8 cellular contexts compared by ENCODE assay signal in genomic region chr3:114706591-114707224, GRCh38.
DNase-seq lines count a peak whose midpoint lies in the region; ATAC-seq, FAIRE-seq and TF ChIP-seq lines count a peak whose summit lies in the region.

No MANE protein-coding gene starts in this region.

- no peak overlapping the region for H3K9ac ChIP-seq in IMR-90 (ENCODE audit: low read depth, low read length)

- H3K4me2 ChIP-seq in IMR-90 (ENCODE audit: low read depth, low read length), result peak overlapping the region; percentile 60; the same call in 1 of the 2 replicates

- H2BK20ac ChIP-seq in IMR-90 (ENCODE audit: low read depth, low read length), result no peak overlapping the region

- H3K23ac ChIP-seq in IMR-90 (ENCODE audit: low read depth, low read length), result no peak overlapping the region

- in situ Hi-C loops in IMR-90 (cut with MboI; ENCODE audit: low sequenced_read_pairs), result no loop called here

- no peak overlapping the region for H3K56ac ChIP-seq in IMR-90 (ENCODE audit: extremely low read depth, insufficient read depth, low read length)

- H2AFZ ChIP-seq in IMR-90 (replicated peaks; ENCODE audit: low read length, poor library complexity), result no peak overlapping the region

- no peak overlapping the region for H2AK5ac ChIP-seq in IMR-90 (ENCODE audit: low read depth, low read length)

- H3K9me1 ChIP-seq in IMR-90 (ENCODE audit: insufficient read depth, low read length), result no peaks in the 10 kb centered on the region

- H3K14ac ChIP-seq in IMR-90 (replicated peaks; ENCODE audit: low read depth, low read length), result no peak overlapping the region

- no peak overlapping the region for H2BK15ac ChIP-seq in IMR-90 (ENCODE audit: low read depth, low read length)

- no peaks in the 10 kb centered on the region for H3K36me3 ChIP-seq in right atrium auricular region
- H3K36me3 ChIP-seq in IMR-90 (ENCODE audit: control insufficient read depth, insufficient read depth, low read length), result no peaks in the 10 kb centered on the region
- H3K36me3 ChIP-seq in small intestine (ENCODE audit: control insufficient read depth in 2 of 2, insufficient read depth in 2 of 2, low read length in 2 of 2), result no peaks in the 10 kb centered on the region

- H4K91ac ChIP-seq in IMR-90 (ENCODE audit: insufficient read depth, low read depth, low read length), result no peak overlapping the region

- WGBS in IMR-90 (ENCODE audit: extremely low coverage in 2 of 2, insufficient read length in 1 of 2), 2 experiments, result no CpG with 5 or more reads among the region's 3 CpGs
- WGBS in small intestine, 3 donors, result 37 to 63% (median 58%) methylated on average over 3 of the region's 3 CpGs

- ATAC-seq in Right ventricle myocardium inferior (peak; percentile 85), IMR-90 (ENCODE audit: low read depth) (peak; percentile 78), HG03342 (IDR thresholded peaks at IDR 0.05; ENCODE audit: unreplicated experiment) (no peak), GM18519 (IDR thresholded peaks at IDR 0.05; ENCODE audit: low FRiP score, unreplicated experiment) (no peak)

- TF ChIP-seq CTCF in right atrium auricular region (IDR thresholded peaks at IDR 0.05) (no peak), IMR-90 (conservative IDR thresholded peaks at IDR 0.05; ENCODE audit: low read depth, low read length) (no peak), choroid plexus epithelial cell (conservative IDR thresholded peaks at IDR 0.05; ENCODE audit: low read depth, low read length) (no peak)

- H3K4me1 ChIP-seq in right atrium auricular region (peaks cover 0 to 17% of the 10 kb centered on the region in 2 donors), IMR-90 (ENCODE audit: control insufficient read depth, insufficient read depth, low read length) (peaks cover 2% of the 10 kb centered on the region; the same call in 1 of the 2 replicates), small intestine (ENCODE audit: control insufficient read depth in 2 of 2, insufficient read depth in 1 of 2, low read depth in 1 of 2, low read length in 1 of 2) (peaks cover 4 to 9% of the 10 kb centered on the region in 2 donors)

- POLR2A ChIA-PET in IMR-90 (lab: Charles Lee; ENCODE audit: unreplicated experiment), result no interaction called here

- no peak for FAIRE-seq in small intestine (lab: Jason Lieb, UNC)

- no peak overlapping the region for H2BK5ac ChIP-seq in IMR-90 (ENCODE audit: low read depth, low read length, poor library complexity, severe bottlenecking)

- H4K20me1 ChIP-seq in IMR-90 (ENCODE audit: insufficient read depth, low read length), result no peaks in the 10 kb centered on the region

- DNase-seq in Right ventricle myocardium inferior (ENCODE audit: missing footprints) (no peak), right atrium auricular region (ENCODE audit: low spot score) (no peak), IMR-90 (peak; percentile 86), choroid plexus epithelial cell (ENCODE audit: low read depth) (peak; percentile 47), small intestine (peak; percentile 63), NCI-H1105 (lab: John Stamatoyannopoulos, UW) (no peak)

- H3K4me3 ChIP-seq in right atrium auricular region (no peak overlapping the region), IMR-90 (ENCODE audit: insufficient read depth, low read depth, low read length) (no peak overlapping the region), choroid plexus epithelial cell (ENCODE audit: low read depth, low read length) (no peak overlapping the region), small intestine (ENCODE audit: low read depth in 1 of 2, low read length in 2 of 2) (no peak overlapping the region)

- H3K27ac ChIP-seq in right atrium auricular region (no peak overlapping the region), IMR-90 (ENCODE audit: insufficient read depth, low read length) (no peak overlapping the region), small intestine (ENCODE audit: low read depth in 1 of 2, low read length in 1 of 2) (peak overlapping the region in 1 of 2 donors; percentile 44)

- H4K5ac ChIP-seq in IMR-90 (ENCODE audit: low read depth, low read length), result no peak overlapping the region

- no peaks in the 10 kb centered on the region for H3K27me3 ChIP-seq in right atrium auricular region
- H3K27me3 ChIP-seq in IMR-90 (ENCODE audit: control insufficient read depth, insufficient read depth, low read length), result no peaks in the 10 kb centered on the region
- H3K27me3 ChIP-seq in small intestine (ENCODE audit: control insufficient read depth in 2 of 2, insufficient read depth in 2 of 2, low read length in 2 of 2), result no peaks in the 10 kb centered on the region

- no peak overlapping the region for H3K4ac ChIP-seq in IMR-90 (ENCODE audit: low read depth, low read length)

- CTCF ChIA-PET in IMR-90 (lab: Yijun Ruan, JAX), result interaction anchor here (1.3 kb wide), 1 partner anchor 17 kb away, joined by 4 read pairs; no protein-coding TSS in a partner anchor

- no peak overlapping the region for H4K8ac ChIP-seq in IMR-90 (ENCODE audit: low read depth in 2 of 2, low read length in 2 of 2)

- TF ChIP-seq RAD21 in IMR-90 (IDR thresholded peaks at IDR 0.05; ENCODE audit: low read length), result no peak

- H3K9me3 ChIP-seq in right atrium auricular region (no peaks in the 10 kb centered on the region), IMR-90 (ENCODE audit: control insufficient read depth, insufficient read depth, low read length) (no peaks in the 10 kb centered on the region), small intestine (ENCODE audit: control insufficient read depth, low read depth) (no peaks in the 10 kb centered on the region)

- intact Hi-C loops in Right ventricle myocardium inferior (cut with DNase I), result no loop called here
- intact Hi-C loops in IMR-90 (cut with micrococcal nuclease), result no loop called here

- no peak overlapping the region for H3K18ac ChIP-seq in IMR-90 (ENCODE audit: low read depth, low read length)

- no TSS peak for BruUV-seq in IMR-90 (replicated peaks; lab: Mats Ljungman, UMichigan)

- H2AK9ac ChIP-seq in IMR-90 (replicated peaks; ENCODE audit: low read depth, low read length, poor library complexity), result no peak overlapping the region

- no peaks in the 10 kb centered on the region for H3K79me1 ChIP-seq in IMR-90 (ENCODE audit: low read depth in 1 of 2, low read length in 2 of 2)

- dilution Hi-C loops in IMR-90 (cut with HindIII; ENCODE audit: low sequenced_read_pairs, unreplicated experiment), result no loop called here

- H2BK120ac ChIP-seq in IMR-90 (ENCODE audit: low read depth, low read length), result no peak overlapping the region

- no peak for TF ChIP-seq POLR2A in IMR-90 (IDR thresholded peaks at IDR 0.05; ENCODE audit: low read depth, low read length)

TF ChIP-seq in IMR-90, 13 proteins besides CTCF, POLR2A, EP300 and RAD21:
- TF ChIP-seq CEBPB (IDR thresholded peaks at IDR 0.05; ENCODE audit: low read depth, low read length) (peak; percentile 60), RFX5 (IDR thresholded peaks at IDR 0.05; ENCODE audit: low read depth, low read length) (no peak), BHLHE40 (IDR thresholded peaks at IDR 0.05; ENCODE audit: low read depth, low read length) (peak; percentile 75), SMC3 (IDR thresholded peaks at IDR 0.05; ENCODE audit: low read depth, low read length) (no peak), USF2 (IDR thresholded peaks at IDR 0.05; ENCODE audit: low read depth, low read length) (no peak), MAZ (IDR thresholded peaks at IDR 0.05; ENCODE audit: borderline replicate concordance, low read depth, low read length) (peak; percentile 59; the same call in 1 of the 2 replicates), NFE2L2 (IDR thresholded peaks at IDR 0.05; ENCODE audit: low read depth, low read length) (no peak), FOS (IDR thresholded peaks at IDR 0.05; ENCODE audit: low read depth, low read length) (0 out of 2 replicates have a peak, but pooled peaks have one; percentile 33), CHD1 (IDR thresholded peaks at IDR 0.05; ENCODE audit: low read depth, low read length) (no peak), MXI1 (IDR thresholded peaks at IDR 0.05; ENCODE audit: borderline replicate concordance, low read depth, low read length) (no peak), MAFK (IDR thresholded peaks at IDR 0.05; ENCODE audit: low read depth, low read length) (no peak), RCOR1 (IDR thresholded peaks at IDR 0.05; ENCODE audit: insufficient replicate concordance, low read length) (no peak)
- TF ChIP-seq, protein P1, sequence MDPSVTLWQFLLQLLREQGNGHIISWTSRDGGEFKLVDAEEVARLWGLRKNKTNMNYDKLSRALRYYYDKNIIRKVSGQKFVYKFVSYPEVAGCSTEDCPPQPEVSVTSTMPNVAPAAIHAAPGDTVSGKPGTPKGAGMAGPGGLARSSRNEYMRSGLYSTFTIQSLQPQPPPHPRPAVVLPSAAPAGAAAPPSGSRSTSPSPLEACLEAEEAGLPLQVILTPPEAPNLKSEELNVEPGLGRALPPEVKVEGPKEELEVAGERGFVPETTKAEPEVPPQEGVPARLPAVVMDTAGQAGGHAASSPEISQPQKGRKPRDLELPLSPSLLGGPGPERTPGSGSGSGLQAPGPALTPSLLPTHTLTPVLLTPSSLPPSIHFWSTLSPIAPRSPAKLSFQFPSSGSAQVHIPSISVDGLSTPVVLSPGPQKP (IDR thresholded peaks at IDR 0.05; ENCODE audit: borderline replicate concordance, low read depth, low read length), result no peak

Comparison
In these comparisons a context has a peak if more than half of its experiments do, and no peak if none do; other contexts are left out.
1. ATAC-seq: peak in Right ventricle myocardium inferior (single experiment) and IMR-90 (single experiment); none in HG03342 (single experiment) and GM18519 (single experiment).
2. DNase-seq: peak in IMR-90 (single experiment), choroid plexus epithelial cell (single experiment) and small intestine (single experiment); none in Right ventricle myocardium inferior (single experiment), right atrium auricular region (single experiment) and NCI-H1105 (single experiment).